20 cellular contexts compared by ENCODE assay signal in the genomic region with DNA sequence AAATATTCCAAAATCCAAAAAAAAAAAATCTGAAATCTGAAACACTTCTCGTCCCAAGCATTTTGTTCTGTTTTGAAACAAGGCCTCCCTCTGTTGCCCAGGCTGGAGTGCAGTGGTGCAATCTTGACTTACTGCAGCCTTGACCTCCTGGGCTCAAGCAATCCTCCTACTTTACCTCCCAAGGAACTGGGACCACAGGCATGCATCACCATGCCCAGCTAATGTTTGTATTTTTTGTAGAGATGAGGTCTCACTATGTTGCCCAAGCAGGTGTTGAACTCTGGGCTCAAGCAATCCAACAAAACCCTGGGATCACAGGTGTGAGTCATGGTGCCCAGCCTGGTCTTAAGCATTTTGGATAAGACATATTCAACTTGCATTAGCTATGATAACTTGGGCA. TPM values are rescaled to one million over a fixed set of nuclear protein-coding genes. Genes with fewer than 3 reads are reported as not detected.
DNase-seq lines count a peak whose midpoint lies in the region; ATAC-seq, FAIRE-seq and TF ChIP-seq lines count a peak whose summit lies in the region.
"Had no signal": no experiment of that assay in that cellular context is flagged by ENCODE, and none has a peak within 500 bp of the region (broad histone marks: within the 10 kb centered on the region; RNA-seq: fewer than 3 reads in every experiment).

No MANE protein-coding gene starts in this region.

- H3K27ac ChIP-seq in heart right ventricle (peak overlapping the region in 8 of 10 donors; percentile 52 to 86 (median 76)), gastroesophageal sphincter (peak overlapping the region; percentile 41 to 88 (median 78)), uterus (peak overlapping the region; percentile 16 to 82), small intestine (ENCODE audit: low read depth in 1 of 2, low read length in 1 of 2) (no peak overlapping the region)
- H3K27ac ChIP-seq: BLaER1 treated with 17β-estradiol and CSF1 and Interleukin-3, amounts not matched to agents 10 nM and 100 nM had no signal

- FAIRE-seq in small intestine (lab: Jason Lieb, UNC) = no peak
- FAIRE-seq: A204.1, D721Med had no signal

- ATAC-seq in heart right ventricle (peak in 1 of 8 donors; percentile 27), Right ventricle myocardium superior (ENCODE audit: poor library complexity) (no peak), gastroesophageal sphincter (no peak)

- WGBS in heart right ventricle, 2 donors = 43% methylated on average over 1 of the region's 1 CpG
- WGBS in gastroesophageal sphincter (ENCODE audit: low coverage in 1 of 2), 2 donors = 42 to 75% methylated on average over 1 of the region's 1 CpG
- 50 to 62% (median 54%) methylated on average over 1 of the region's 1 CpG for WGBS in small intestine, 3 donors

- intact Hi-C loops in heart right ventricle (cut with DNase I) = no loop called here
- intact Hi-C loops in Right ventricle myocardium superior (cut with DNase I) = no loop called here
- intact Hi-C loops in uterus (cut with DNase I; ENCODE audit: low total_unique reads) = no loop called here

- DNase-seq in heart right ventricle = no peak
- no peak for DNase-seq in Right ventricle myocardium superior
- peak; percentile 72 for DNase-seq in amniotic epithelial cell (ENCODE audit: low read depth)
- no peak for DNase-seq in uterus
- no peak for DNase-seq in SKM-1 treated with dmso at 0.1 percent for 144 hours (lab: John Stamatoyannopoulos, UW; ENCODE audit: unreplicated experiment)
- DNase-seq in NCI-H128 (lab: John Stamatoyannopoulos, UW; ENCODE audit: unreplicated experiment) = no peak
- no peak for DNase-seq in small intestine
- DNase-seq: CD8-positive, alpha-beta memory T cell; DMS79; HCEC 1CT; Kasumi-1; NCI-H1436; NCI-H2029 treated with DMSO at 0.1 percent for 48 hours; NCI-H510A treated with DMSO at 0.1 percent for 48 hours; Peyer's patch; SHP77 had no signal

- H3K36me3 ChIP-seq in heart right ventricle (peaks cover 0 to 18% (median 0%) of the 10 kb centered on the region in 9 donors), gastroesophageal sphincter (peaks cover 0 to 4% of the 10 kb centered on the region in 2 donors), uterus (no peaks in the 10 kb centered on the region), small intestine (ENCODE audit: control insufficient read depth in 2 of 2, insufficient read depth in 2 of 2, low read length in 2 of 2) (peaks cover 0 to 4% of the 10 kb centered on the region in 2 donors)
- H3K36me3 ChIP-seq: Peyer's patch had no signal

- H3K4me3 ChIP-seq in heart right ventricle = no peak overlapping the region
- no peak overlapping the region for H3K4me3 ChIP-seq in gastroesophageal sphincter
- no peak overlapping the region for H3K4me3 ChIP-seq in uterus
- no peak overlapping the region for H3K4me3 ChIP-seq in small intestine (ENCODE audit: low read depth in 1 of 2, low read length in 2 of 2)
- H3K4me3 ChIP-seq: BLaER1 treated with 17β-estradiol and CSF1 and Interleukin-3, amounts not matched to agents 10 nM and 100 nM; Peyer's patch had no signal

- H3K27me3 ChIP-seq in heart right ventricle (no peaks in the 10 kb centered on the region), gastroesophageal sphincter (no peaks in the 10 kb centered on the region), uterus (no peaks in the 10 kb centered on the region), small intestine (ENCODE audit: control insufficient read depth in 2 of 2, insufficient read depth in 2 of 2, low read length in 2 of 2) (no peaks in the 10 kb centered on the region)
- H3K27me3 ChIP-seq: BLaER1 treated with 17β-estradiol and CSF1 and Interleukin-3, amounts not matched to agents 10 nM and 100 nM; Peyer's patch had no signal

- peaks cover 0 to 93% (median 53%) of the 10 kb centered on the region in 9 donors for H3K4me1 ChIP-seq in heart right ventricle
- peaks cover 10 to 88% (median 18%) of the 10 kb centered on the region in 3 donors for H3K4me1 ChIP-seq in gastroesophageal sphincter
- H3K4me1 ChIP-seq in uterus = peaks cover 0 to 4% of the 10 kb centered on the region in 2 donors
- no peaks in the 10 kb centered on the region for H3K4me1 ChIP-seq in small intestine (ENCODE audit: control insufficient read depth in 2 of 2, insufficient read depth in 1 of 2, low read depth in 1 of 2, low read length in 1 of 2)
- H3K4me1 ChIP-seq: Peyer's patch had no signal

- TF ChIP-seq EP300 in gastroesophageal sphincter (IDR thresholded peaks at IDR 0.05) = no peak

- no peak for TF ChIP-seq POLR2A in gastroesophageal sphincter (IDR thresholded peaks at IDR 0.05)
- TF ChIP-seq POLR2A in uterus (IDR thresholded peaks at IDR 0.05) = no peak

- H3K9me3 ChIP-seq in heart right ventricle (no peaks in the 10 kb centered on the region), gastroesophageal sphincter (no peaks in the 10 kb centered on the region), uterus (no peaks in the 10 kb centered on the region), small intestine (ENCODE audit: control insufficient read depth, low read depth) (no peaks in the 10 kb centered on the region)
- H3K9me3 ChIP-seq: BLaER1 treated with 17β-estradiol and CSF1 and Interleukin-3, amounts not matched to agents 10 nM and 100 nM; Peyer's patch had no signal

- TF ChIP-seq CTCF in heart right ventricle (IDR thresholded peaks at IDR 0.05) (no peak), gastroesophageal sphincter (IDR thresholded peaks at IDR 0.05) (no peak), uterus (IDR thresholded peaks at IDR 0.05) (no peak)

RNA-seq across cellular contexts. Expression of gene SESN1, which starts 13.6 kb away (rescaled TPM):
- total RNA-seq in heart right ventricle (10 to 100 TPM; 30.4 to 62.8 (median 37.7) TPM), Right ventricle myocardium superior (64.1 TPM), gastroesophageal sphincter (10 to 100 TPM; 50.8 to 80.5 (median 78.0) TPM), uterus (100 to 1,000 TPM in 1 of 4 donors, 10 to 100 TPM in 3; 32.3 to 104 (median 70.7) TPM)
- polyA plus RNA-seq in heart right ventricle (10 to 100 TPM; 16.2 to 51.0 TPM), small intestine (10 to 100 TPM; 13.8 to 17.8 (median 15.7) TPM)

RNA-seq across cellular contexts. Expression of gene CEP57L1, which starts 14.3 kb away (rescaled TPM):
- total RNA-seq in heart right ventricle (10 to 100 TPM in 5 of 10 donors, 1 to 10 TPM in 5; 6.0 to 11.4 (median 9.6) TPM), Right ventricle myocardium superior (6.3 TPM), gastroesophageal sphincter (10 to 100 TPM; 11.0 to 30.0 (median 16.3) TPM), uterus (10 to 100 TPM in 2 of 4 donors, 1 to 10 TPM in 2; 5.6 to 52.7 (median 17.5) TPM)
- polyA plus RNA-seq in heart right ventricle (10 to 100 TPM in 1 of 2 donors, 1 to 10 TPM in 1; 4.2 to 17.4 TPM), small intestine (1 to 10 TPM; 3.0 to 9.1 (median 7.6) TPM)

Comparison
In these comparisons a context has a peak if more than half of its experiments do, and no peak if none do; other contexts are left out.
1. H3K27ac ChIP-seq: peak in heart right ventricle (8 of 10), gastroesophageal sphincter (4 of 4) and uterus (2 of 2); none in small intestine (0 of 2).